Comparison of ENCODE assay signal across 14 cellular contexts in the genomic region with DNA sequence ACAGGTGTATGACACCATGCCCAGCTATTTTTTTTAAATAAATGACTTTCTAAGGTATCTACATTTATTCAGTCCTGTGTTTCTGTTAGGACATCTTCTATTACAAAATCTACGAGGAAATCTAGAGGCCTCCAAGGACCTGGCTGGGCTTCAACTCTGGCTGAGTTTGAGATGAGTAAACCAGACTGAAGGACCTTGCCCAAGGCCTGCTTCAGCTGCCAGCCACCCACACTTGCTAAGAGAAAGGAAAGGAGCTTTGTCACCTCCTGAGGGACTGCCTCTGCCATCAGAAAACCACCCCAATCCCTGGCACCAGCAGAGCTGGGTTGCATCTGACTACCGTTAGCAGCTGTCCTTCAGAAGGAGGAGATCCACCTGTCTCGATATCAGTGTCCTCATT. TPM values are rescaled to one million over a fixed set of nuclear protein-coding genes. Genes with fewer than 3 reads are reported as not detected.
DNase-seq lines count a peak whose midpoint lies in the region; ATAC-seq and TF ChIP-seq lines count a peak whose summit lies in the region.
"Had no signal": no experiment of that assay in that cellular context is flagged by ENCODE, and none has a peak within 500 bp of the region (broad histone marks: within the 10 kb centered on the region; RNA-seq: fewer than 3 reads in every experiment).

No MANE protein-coding gene starts in this region.

- intact Hi-C loops in left cardiac atrium (cut with DNase I) (loop anchor here in 1 of 2 donors (5.0 kb wide), 1 partner anchor 96 kb away; no protein-coding TSS in a partner anchor), Right ventricle myocardium inferior (cut with DNase I) (no loop called here), dorsolateral prefrontal cortex (cut with DNase I) (loop anchor here (5.0 to 10.0 kb wide), 2 partner anchors 49 to 223 kb away; a partner anchor contains a TSS)

- H3K27me3 ChIP-seq in dorsolateral prefrontal cortex = peaks cover 0 to 4% (median 0%) of the 10 kb centered on the region in 45 donors
- H3K27me3 ChIP-seq: ovary had no signal

- TF ChIP-seq CTCF in dorsolateral prefrontal cortex (IDR thresholded peaks at IDR 0.05 in 54 of 56, conservative IDR thresholded peaks at IDR 0.05 in 2 of 56; ENCODE audit: low read depth in 1 of 56, partially characterized antibody in 56 of 56) = no peak
- TF ChIP-seq CTCF in nephron (IDR thresholded peaks at IDR 0.05; ENCODE audit: unreplicated experiment in 3 of 3) = no peak

- peak; percentile 61 for DNase-seq in left cardiac atrium
- no peak for DNase-seq in Right ventricle myocardium inferior (ENCODE audit: missing footprints)
- DNase-seq in dorsolateral prefrontal cortex = peak in 8 of 10 donors; percentile 38 to 74 (median 54)
- no peak for DNase-seq in NCI-H748 treated with DMSO at 0.1 percent for 48 hours (lab: John Stamatoyannopoulos, UW)
- DNase-seq in NOMO-1 treated with DMSO at 0.1 percent for 48 hours (lab: John Stamatoyannopoulos, UW; ENCODE audit: unreplicated experiment) = no peak
- DNase-seq: NCI-H526; stimulated activated CD4-positive, alpha-beta T cell treated with anti-CD3 and anti-CD28 coated beads, Interleukin-2, amount 100 ng/mL, for 48 hours had no signal

- no peaks in the 10 kb centered on the region for H3K36me3 Mint-ChIP-seq in nephron (ENCODE audit: low read depth)

- H3K9me3 Mint-ChIP-seq in nephron = no peaks in the 10 kb centered on the region

- H3K4me1 Mint-ChIP-seq in nephron = peaks cover 15% of the 10 kb centered on the region

- ATAC-seq in left cardiac atrium = no peak
- ATAC-seq in Right ventricle myocardium inferior = no peak
- ATAC-seq in GM18519 (IDR thresholded peaks at IDR 0.05; ENCODE audit: low FRiP score, unreplicated experiment) = no peak
- ATAC-seq in GM18502 (IDR thresholded peaks at IDR 0.05; ENCODE audit: poor library complexity, unreplicated experiment) = no peak
- ATAC-seq: activated CD4-positive, CD25-positive, alpha-beta regulatory T cell treated with anti-CD3 and anti-CD28 coated beads, Interleukin-2, amount 50 U/mL, for 24 hours; left colon had no signal

- no peak overlapping the region for H3K4me3 ChIP-seq in dorsolateral prefrontal cortex

- H3K4me3 Mint-ChIP-seq in nephron = peak overlapping the region; percentile 56 to 94 (median 92)

- H3K27ac ChIP-seq in dorsolateral prefrontal cortex = peak overlapping the region in 5 of 59 donors; percentile 17 to 72 (median 50)
- H3K27ac ChIP-seq: A549 had no signal

- H3K27ac Mint-ChIP-seq in nephron = no peak overlapping the region

- peaks cover 31% of the 10 kb centered on the region for H3K27me3 Mint-ChIP-seq in nephron (ENCODE audit: low read depth)

RNA-seq across cellular contexts. Expression of a gene that starts 1.3 kb away (rescaled TPM):
- 10 to 100 TPM in 1 of 2 donors, 1 to 10 TPM in 1; 9.5 to 21.8 TPM for total RNA-seq in left cardiac atrium
- total RNA-seq in Right ventricle myocardium inferior = 4.7 TPM
- total RNA-seq in dorsolateral prefrontal cortex = 100 to 1,000 TPM in 2 of 120 experiments, 10 to 100 TPM in 118; 24.1 to 112 (median 48.7) TPM

RNA-seq across cellular contexts. Expression of a gene that starts 49.7 kb away (rescaled TPM):
- total RNA-seq in left cardiac atrium (10 to 100 TPM; 29.8 to 36.5 TPM), Right ventricle myocardium inferior (12.7 TPM), dorsolateral prefrontal cortex (100 to 1,000 TPM in 7 of 120 experiments, 10 to 100 TPM in 113; 13.7 to 214 (median 45.5) TPM)

Comparison
In these comparisons a context has a peak if more than half of its experiments do, and no peak if none do; other contexts are left out.
1. DNase-seq: peak in left cardiac atrium (single experiment) and dorsolateral prefrontal cortex (8 of 10); none in Right ventricle myocardium inferior (single experiment), NCI-H748 treated with DMSO at 0.1 percent for 48 hours (single experiment) and NOMO-1 treated with DMSO at 0.1 percent for 48 hours (single experiment).